Comparison of ENCODE assay signal across 17 cellular contexts in genomic region chrX:69066021-69066757, GRCh38.
"Had no signal": no experiment of that assay in that cellular context is flagged by ENCODE, and none has a peak within 500 bp of the region (broad histone marks: within the 10 kb centered on the region; RNA-seq: fewer than 3 reads in every experiment).

No MANE protein-coding gene starts in this region.

- H3K9me3 ChIP-seq: body of pancreas, left lung, mucosa of descending colon, SK-N-SH, tibial nerve had no signal

- H3K27me3 ChIP-seq: body of pancreas, left lung had no signal

- H3K4me2 ChIP-seq: SK-N-SH had no signal

- H3K36me3 Mint-ChIP-seq: activated naive CD8-positive, alpha-beta T cell; naive thymus-derived CD4-positive, alpha-beta T cell had no signal

- ATAC-seq: activated T-cell treated with anti-CD3 and anti-CD28 coated beads, Interleukin-2, amount 50 U/mL, for 4 hours; body of pancreas; left lung; mucosa of descending colon; naive thymus-derived CD4-positive, alpha-beta T cell had no signal

- H3K4me3 Mint-ChIP-seq: activated naive CD8-positive, alpha-beta T cell; activated T-cell treated with anti-CD3 and anti-CD28 coated beads, Interleukin-2, amount 50 U/mL, for 4 hours; naive thymus-derived CD4-positive, alpha-beta T cell had no signal

- H3K27ac ChIP-seq: body of pancreas, left lung, tibial nerve had no signal

- H3K4me3 ChIP-seq: body of pancreas, left lung, mucosa of descending colon, tibial nerve had no signal

- H3K4me1 ChIP-seq: body of pancreas, left lung had no signal

- H3K9ac ChIP-seq: SK-N-SH had no signal

- H3K27me3 Mint-ChIP-seq: activated naive CD8-positive, alpha-beta T cell; naive thymus-derived CD4-positive, alpha-beta T cell had no signal

- DNase-seq: activated CD4-positive, alpha-beta T cell treated with anti-CD3 and anti-CD28 coated beads, Interleukin-2, amount 50 U/mL, for 48 hours; activated effector memory CD4-positive, alpha-beta T cell treated with anti-CD3 and anti-CD28 coated beads, Interleukin-2, amount 50 U/mL, for 16 hours; activated T-cell treated with anti-CD3 and anti-CD28 coated beads, Interleukin-2, amount 50 U/mL, for 4 hours; amniotic stem cell; body of pancreas; cerebellar nuclear complex; left lung; mucosa of descending colon; naive thymus-derived CD4-positive, alpha-beta T cell; SK-N-SH; stimulated activated CD4-positive, alpha-beta T cell treated with anti-CD3 and anti-CD28 coated beads, Interleukin-4, amount 100 ng/mL, for 24 hours; stimulated activated naive CD4-positive, alpha-beta T cell; substantia nigra; T-helper 1 cell; T1000 had no signal

- H3K9me3 Mint-ChIP-seq: activated T-cell treated with anti-CD3 and anti-CD28 coated beads, Interleukin-2, amount 50 U/mL, for 4 hours had no signal

- H3K36me3 ChIP-seq: left lung, tibial nerve had no signal

- H3K27ac Mint-ChIP-seq: activated naive CD8-positive, alpha-beta T cell; naive thymus-derived CD4-positive, alpha-beta T cell had no signal
